ENCODE assay signal across 28 cellular contexts in genomic region chr7:12491526-12491925, GRCh38.
"Had no signal": no experiment of that assay in that cellular context is flagged by ENCODE, and none has a peak within 500 bp of the region (broad histone marks: within the 10 kb centered on the region; RNA-seq: fewer than 3 reads in every experiment).

No MANE protein-coding gene starts in this region.

- H3K4me3 Mint-ChIP-seq: stimulated activated memory B cell treated with anti-CD40 and anti-IgM and Interleukin-4, amounts not matched to agents 10 μg/mL and 1 μg/mL and 100 μg/mL, for 72 hours; stimulated activated naive B cell treated with anti-CD40 and anti-IgM and Interleukin-4, amounts not matched to agents 10 μg/mL and 1 μg/mL and 100 μg/mL, for 72 hours; stimulated activated naive CD8-positive, alpha-beta T cell treated with anti-CD3 and anti-CD28 coated beads, Interleukin-15, amount 100 ng/mL, for 72 hours; stimulated activated naive CD8-positive, alpha-beta T cell treated with anti-CD3 and anti-CD28 coated beads, Interleukin-15, Interleukin-2, amounts not matched to agents 100 ng/mL and 50 ng/mL, for 24 hours; type B pancreatic cell had no signal

- H3K36me3 Mint-ChIP-seq: stimulated activated memory B cell treated with anti-CD40 and anti-IgM and Interleukin-4, amounts not matched to agents 10 μg/mL and 1 μg/mL and 100 μg/mL, for 72 hours; stimulated activated naive B cell treated with anti-CD40 and anti-IgM and Interleukin-4, amounts not matched to agents 10 μg/mL and 1 μg/mL and 100 μg/mL, for 72 hours; type B pancreatic cell had no signal

- DNase-seq: stimulated activated CD4-positive, alpha-beta T cell treated with anti-CD3 and anti-CD28 coated beads, Interleukin-2, amount 100 ng/mL, for 48 hours; stimulated activated CD4-positive, alpha-beta T cell treated with anti-CD3 and anti-CD28 coated beads, Interleukin-4, amount 100 ng/mL, for 1 hour; stimulated activated CD4-positive, alpha-beta T cell treated with anti-CD3 and anti-CD28 coated beads, Interleukin-4, amount 100 ng/mL, for 24 hours; stimulated activated CD4-positive, alpha-beta T cell treated with anti-CD3 and anti-CD28 coated beads, Interleukin-4, amount 100 ng/mL, for 4 hours; stimulated activated CD8-positive, alpha-beta memory T cell treated with anti-CD3 and anti-CD28 coated beads, Interleukin-4, amount 100 ng/mL, for 48 hours; stimulated activated naive B cell treated with anti-CD40 and anti-IgM and Interleukin-4, amounts not matched to agents 10 μg/mL and 1 μg/mL and 100 μg/mL, for 72 hours; stimulated activated naive CD4-positive, alpha-beta T cell; stimulated activated naive CD4-positive, alpha-beta T cell treated with Interleukin-2 at 50 U/mL for 16 hours; stimulated activated naive CD8-positive, alpha-beta T cell treated with anti-CD3 and anti-CD28 coated beads, Interleukin-15, amount 100 ng/mL, for 72 hours; stimulated activated naive CD8-positive, alpha-beta T cell treated with anti-CD3 and anti-CD28 coated beads, Interleukin-15, Interleukin-2, amounts not matched to agents 100 U/mL and 50 U/mL, for 24 hours; stomach; substantia nigra; testis; thyroid gland; tibial artery; transverse colon; trophoblast cell; upper lobe of left lung; upper lobe of right lung; uterus had no signal

- H3K27me3 ChIP-seq: stomach, suprapubic skin, testis, thyroid gland, tibial artery, tibial nerve, transverse colon, upper lobe of left lung, upper lobe of right lung, uterus, vagina had no signal

- H3K4me3 ChIP-seq: stomach, suprapubic skin, testis, thoracic aorta, thyroid gland, tibial artery, tibial nerve, transverse colon, upper lobe of left lung, upper lobe of right lung, uterus, vagina had no signal

- H3K4me1 ChIP-seq: stomach, suprapubic skin, testis, thyroid gland, tibial artery, transverse colon, upper lobe of left lung, upper lobe of right lung, uterus, vagina had no signal

- H3K4me1 Mint-ChIP-seq: stimulated activated memory B cell treated with anti-CD40 and anti-IgM and Interleukin-4, amounts not matched to agents 10 μg/mL and 1 μg/mL and 100 μg/mL, for 72 hours; stimulated activated naive B cell treated with anti-CD40 and anti-IgM and Interleukin-4, amounts not matched to agents 10 μg/mL and 1 μg/mL and 100 μg/mL, for 72 hours; stimulated activated naive CD8-positive, alpha-beta T cell treated with anti-CD3 and anti-CD28 coated beads, Interleukin-15, amount 100 ng/mL, for 72 hours had no signal

- H3K27ac Mint-ChIP-seq: stimulated activated memory B cell treated with anti-CD40 and anti-IgM and Interleukin-4, amounts not matched to agents 10 μg/mL and 1 μg/mL and 100 μg/mL, for 72 hours; stimulated activated naive B cell treated with anti-CD40 and anti-IgM and Interleukin-4, amounts not matched to agents 10 μg/mL and 1 μg/mL and 100 μg/mL, for 72 hours; stimulated activated naive CD8-positive, alpha-beta T cell treated with anti-CD3 and anti-CD28 coated beads, Interleukin-15, amount 100 ng/mL, for 72 hours; stimulated activated naive CD8-positive, alpha-beta T cell treated with anti-CD3 and anti-CD28 coated beads, Interleukin-15, Interleukin-2, amounts not matched to agents 100 ng/mL and 50 ng/mL, for 24 hours; type B pancreatic cell had no signal

- H3K9me3 Mint-ChIP-seq: stimulated activated memory B cell treated with anti-CD40 and anti-IgM and Interleukin-4, amounts not matched to agents 10 μg/mL and 1 μg/mL and 100 μg/mL, for 72 hours; stimulated activated naive B cell treated with anti-CD40 and anti-IgM and Interleukin-4, amounts not matched to agents 10 μg/mL and 1 μg/mL and 100 μg/mL, for 72 hours; stimulated activated naive CD8-positive, alpha-beta T cell treated with anti-CD3 and anti-CD28 coated beads, Interleukin-15, amount 100 ng/mL, for 72 hours; stimulated activated naive CD8-positive, alpha-beta T cell treated with anti-CD3 and anti-CD28 coated beads, Interleukin-15, Interleukin-2, amounts not matched to agents 100 ng/mL and 50 ng/mL, for 24 hours; type B pancreatic cell had no signal

- H3K36me3 ChIP-seq: stomach, suprapubic skin, thoracic aorta, thyroid gland, tibial artery, tibial nerve, transverse colon, upper lobe of left lung, upper lobe of right lung, uterus, vagina had no signal

- H3K27ac ChIP-seq: stomach, suprapubic skin, testis, thoracic aorta, thyroid gland, tibial artery, tibial nerve, transverse colon, upper lobe of left lung, upper lobe of right lung, uterus, vagina had no signal

- FAIRE-seq: urothelium cell line had no signal

- ATAC-seq: stimulated activated memory B cell treated with anti-CD40 and anti-IgM and Interleukin-4, amounts not matched to agents 10 μg/mL and 1 μg/mL and 100 μg/mL, for 72 hours; stimulated activated naive B cell treated with anti-CD40 and anti-IgM and Interleukin-4, amounts not matched to agents 10 μg/mL and 1 μg/mL and 100 μg/mL, for 72 hours; stimulated activated naive CD8-positive, alpha-beta T cell treated with anti-CD3 and anti-CD28 coated beads, Interleukin-15, amount 100 ng/mL, for 72 hours; stimulated activated naive CD8-positive, alpha-beta T cell treated with anti-CD3 and anti-CD28 coated beads, Interleukin-15, Interleukin-2, amounts not matched to agents 100 U/mL and 50 U/mL, for 24 hours; upper lobe of right lung had no signal

- H3K9me3 ChIP-seq: stomach, suprapubic skin, testis, thoracic aorta, thyroid gland, tibial artery, tibial nerve, transverse colon, upper lobe of left lung, upper lobe of right lung, uterus, vagina had no signal
